ENCODE assay signal across 16 cellular contexts in the genomic region with DNA sequence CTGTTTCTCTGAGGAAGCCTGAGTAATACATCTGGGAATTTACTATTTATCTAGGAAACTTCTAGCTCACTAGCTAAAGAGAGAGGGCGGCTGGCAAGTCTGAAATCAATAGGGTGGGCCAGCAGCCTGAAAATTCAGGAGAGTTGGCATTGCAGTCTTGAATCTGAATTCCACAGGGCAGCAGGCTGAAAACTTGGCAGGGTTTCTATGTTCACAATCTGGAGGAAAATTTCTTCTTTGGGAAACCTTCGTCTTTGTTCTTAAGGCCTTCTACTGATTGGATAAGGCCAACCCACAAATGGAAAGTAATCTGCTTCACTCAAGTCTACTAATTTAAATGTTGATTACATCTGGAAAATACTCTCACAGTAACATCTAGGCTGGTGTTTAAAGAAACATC.
A peak's percentile ranks its signal among the peaks of the same experiment; 100 is the strongest.
DNase-seq lines count a peak whose midpoint lies in the region; ATAC-seq and TF ChIP-seq lines count a peak whose summit lies in the region.
"Had no signal": no experiment of that assay in that cellular context is flagged by ENCODE, and none has a peak within 500 bp of the region (broad histone marks: within the 10 kb centered on the region; RNA-seq: fewer than 3 reads in every experiment).

No MANE protein-coding gene starts in this region.

- H3K4me3 ChIP-seq in brain microvascular endothelial cell (ENCODE audit: low read depth, low read length), result no peak overlapping the region
- H3K4me3 ChIP-seq in ovary, result no peak overlapping the region

- intact Hi-C loops in ovary (cut with DNase I), result no loop called here

- H3K27me3 ChIP-seq in foreskin keratinocyte (peaks cover 37% of the 10 kb centered on the region), brain microvascular endothelial cell (replicated peaks) (no peaks in the 10 kb centered on the region), ovary (no peaks in the 10 kb centered on the region)

- 64 to 68% (median 65%) methylated on average over 2 of the region's 2 CpGs for WGBS in ovary, 3 donors

- no peak for TF ChIP-seq CTCF in foreskin keratinocyte (conservative IDR thresholded peaks at IDR 0.05)
- TF ChIP-seq CTCF in brain microvascular endothelial cell (IDR thresholded peaks at IDR 0.05; ENCODE audit: low read depth, low read length, missing control alignments), result no peak
- no peak for TF ChIP-seq CTCF in ovary (IDR thresholded peaks at IDR 0.05)

- no peak for TF ChIP-seq POLR2A in ovary (IDR thresholded peaks at IDR 0.05)

- H3K9me3 ChIP-seq in ovary, result peaks cover 0 to 3% of the 10 kb centered on the region in 2 donors

- H3K36me3 ChIP-seq in brain microvascular endothelial cell (replicated peaks), result no peaks in the 10 kb centered on the region
- H3K36me3 ChIP-seq in ovary, result no peaks in the 10 kb centered on the region

- DNase-seq in G401 (ENCODE audit: low spot score) (peak; percentile 57), NCI-H446 (lab: John Stamatoyannopoulos, UW) (peak; percentile 53 to 88), cerebellar cortex (ENCODE audit: low spot score) (peak; percentile 51), foreskin keratinocyte (no peak), NCI-H2107 (lab: John Stamatoyannopoulos, UW) (no peak), brain microvascular endothelial cell (no peak), ovary (no peak)
- DNase-seq: C1 segment of cervical spinal cord; Calu3; CD4-positive, alpha-beta T cell; DMS153; DMS79 treated with DMSO at 0.1 percent for 48 hours; GDM1; IMR-90 had no signal

- in situ Hi-C loops in G401 (cut with HindIII; ENCODE audit: low sequenced_read_pairs) (no loop called here), brain microvascular endothelial cell (cut with HindIII; ENCODE audit: low pct_ligation_motif_present, low sequenced_read_pairs) (no loop called here)

- ATAC-seq in foreskin keratinocyte (no peak), HG02623 (IDR thresholded peaks at IDR 0.05; ENCODE audit: unreplicated experiment) (no peak)
- ATAC-seq: HCT116 had no signal

- H3K27ac ChIP-seq in foreskin keratinocyte, result peak overlapping the region; percentile 45
- no peak overlapping the region for H3K27ac ChIP-seq in brain microvascular endothelial cell
- no peak overlapping the region for H3K27ac ChIP-seq in ovary

- TF ChIP-seq EP300 in ovary (IDR thresholded peaks at IDR 0.05), result no peak

- H3K4me1 ChIP-seq in foreskin keratinocyte (peaks cover 9% of the 10 kb centered on the region), ovary (ENCODE audit: insufficient read depth) (no peaks in the 10 kb centered on the region)

Comparison
In these comparisons a context has a peak if more than half of its experiments do, and no peak if none do; other contexts are left out.
1. DNase-seq: peak in G401 (single experiment), NCI-H446 (2 of 2) and cerebellar cortex (single experiment); none in foreskin keratinocyte (0 of 2), NCI-H2107 (single experiment), brain microvascular endothelial cell (single experiment) and ovary (0 of 5).